8 cellular contexts compared by ENCODE assay signal in the genomic region with DNA sequence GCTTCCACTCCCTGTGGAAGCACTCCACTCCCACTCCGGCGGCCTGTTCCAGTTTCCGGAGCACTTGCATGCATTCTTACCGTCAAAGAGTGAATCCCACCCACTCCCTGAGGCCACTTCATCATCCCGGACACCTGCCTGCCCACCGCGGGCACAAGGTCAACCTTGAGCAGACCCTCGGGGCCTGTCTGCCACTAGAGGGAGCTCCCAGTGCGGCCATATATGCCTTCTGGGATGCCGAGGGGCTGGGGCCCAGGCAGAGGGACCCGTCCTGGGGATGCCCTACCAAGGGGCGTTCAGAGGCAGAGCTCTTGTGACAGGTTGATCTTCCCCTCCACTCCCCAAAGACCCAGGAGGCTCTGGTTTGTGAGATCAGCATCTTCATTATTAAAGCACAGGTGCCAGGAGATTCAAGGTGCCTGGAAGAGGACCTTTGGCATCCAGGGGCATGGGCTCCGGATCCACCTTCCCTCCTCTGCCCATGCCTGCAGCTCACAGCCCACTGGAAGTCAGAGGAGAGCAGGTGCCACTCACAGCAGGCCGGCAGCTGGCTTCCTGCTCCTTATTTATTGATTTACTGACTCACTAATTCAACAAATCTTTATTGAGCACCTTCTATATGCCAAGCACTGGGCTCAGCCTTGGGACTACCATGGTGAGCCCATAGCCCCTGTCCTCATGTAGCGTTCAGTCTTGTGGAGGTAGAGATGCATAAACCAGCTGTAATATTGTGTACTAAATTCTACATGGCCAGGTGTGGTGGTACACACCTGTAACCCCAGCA. TPM values are rescaled to one million over a fixed set of nuclear protein-coding genes. Genes with fewer than 3 reads are reported as not detected.
A peak's percentile ranks its signal among the peaks of the same experiment; 100 is the strongest.
DNase-seq lines count a peak whose midpoint lies in the region; FAIRE-seq and TF ChIP-seq lines count a peak whose summit lies in the region.

No MANE protein-coding gene starts in this region.

- intact Hi-C loops in Calu3 (cut with micrococcal nuclease; ENCODE audit: unreplicated experiment) = no loop called here

- H3K4me3 ChIP-seq in LNCaP clone FGC (ENCODE audit: low read depth, low read length) = no peak overlapping the region

- H3K27ac Mint-ChIP-seq in Calu3 (ENCODE audit: unreplicated experiment) (no peak overlapping the region), glutamatergic neuron (ENCODE audit: unreplicated experiment) (peak overlapping the region; percentile 5)

- H3K36me3 Mint-ChIP-seq in Calu3 (ENCODE audit: insufficient read depth, unreplicated experiment) (no peaks in the 10 kb centered on the region), glutamatergic neuron (ENCODE audit: unreplicated experiment) (no peaks in the 10 kb centered on the region)

- DNase-seq in Calu3 (peak; percentile 8), LNCaP clone FGC (ENCODE audit: low read depth) (no peak), activated T-cell treated with anti-CD3 and anti-CD28 coated beads for 24 hours (ENCODE audit: low read depth) (peak; percentile 5), glutamatergic neuron (peak; percentile 74), RCC 7860 (ENCODE audit: low spot score) (no peak), cerebellar nuclear complex (lab: John Stamatoyannopoulos, UW) (no peak), AG08395 (ENCODE audit: low spot score) (no peak)
- peak; percentile 37 to 39 for DNase-seq in stimulated activated CD8-positive, alpha-beta memory T cell treated with anti-CD3 and anti-CD28 coated beads, Interleukin-2, amount 100 ng/mL, for 48 hours (ENCODE audit: low read depth in 2 of 2)

- H3K4me1 Mint-ChIP-seq in Calu3 (ENCODE audit: low read depth, unreplicated experiment) (no peaks in the 10 kb centered on the region), glutamatergic neuron (ENCODE audit: low read depth, unreplicated experiment) (peaks cover 21% of the 10 kb centered on the region)

- H3K4me3 Mint-ChIP-seq in Calu3 (ENCODE audit: low read depth, unreplicated experiment) = no peak overlapping the region
- no peak overlapping the region for H3K4me3 Mint-ChIP-seq in glutamatergic neuron (ENCODE audit: unreplicated experiment)

- peak; percentile 32 for TF ChIP-seq CTCF in Calu3 (IDR thresholded peaks at IDR 0.05; ENCODE audit: unreplicated experiment)
- TF ChIP-seq CTCF in LNCaP clone FGC (IDR thresholded peaks at IDR 0.05; ENCODE audit: control insufficient read depth, extremely low read depth, insufficient read depth) = peak; percentile 41
- TF ChIP-seq CTCF in glutamatergic neuron (IDR thresholded peaks at IDR 0.05; ENCODE audit: partially characterized antibody, unreplicated experiment) = peak; percentile 80

- H3K9me3 Mint-ChIP-seq in Calu3 (ENCODE audit: low read depth, unreplicated experiment) = no peaks in the 10 kb centered on the region
- peaks cover 4% of the 10 kb centered on the region for H3K9me3 Mint-ChIP-seq in glutamatergic neuron (ENCODE audit: unreplicated experiment)

- CTCF ChIA-PET in Calu3 (lab: Charles Lee) = no interaction called here

- FAIRE-seq in RCC 7860 (lab: Jason Lieb, UNC) = no peak

- H3K27me3 Mint-ChIP-seq in Calu3 (ENCODE audit: unreplicated experiment) (peaks cover 27% of the 10 kb centered on the region), glutamatergic neuron (ENCODE audit: unreplicated experiment) (peaks cover 10% of the 10 kb centered on the region)

- BruUV-seq in Calu3 (replicated peaks; lab: Mats Ljungman, UMichigan) = no TSS peak

RNA-seq across cellular contexts. Expression of gene UBIAD1, which starts 47.3 kb away (rescaled TPM):
- total RNA-seq in Calu3 (2022) = 13.7 and 14.1 TPM in 2 replicates
- 22.7 TPM for total RNA-seq in glutamatergic neuron (ENCODE audit: unreplicated experiment)

RNA-seq across cellular contexts. Expression of gene MTOR, which starts 58.0 kb away (rescaled TPM):
- total RNA-seq in Calu3 (2022) (36.1 and 40.2 TPM in 2 replicates), glutamatergic neuron (ENCODE audit: unreplicated experiment) (82.4 TPM)

Comparison
In these comparisons a context has a peak if more than half of its experiments do, and no peak if none do; other contexts are left out.
1. DNase-seq: peak in Calu3 (single experiment), activated T-cell treated with anti-CD3 and anti-CD28 coated beads for 24 hours (single experiment), glutamatergic neuron (single experiment) and stimulated activated CD8-positive, alpha-beta memory T cell treated with anti-CD3 and anti-CD28 coated beads, Interleukin-2, amount 100 ng/mL, for 48 hours (2 of 2); none in LNCaP clone FGC (single experiment), RCC 7860 (single experiment), cerebellar nuclear complex (0 of 2) and AG08395 (single experiment).
2. Peak in every context shown above with its lines, with median percentiles within 50 percentile points of each other: CTCF ChIP-seq.